21 cellular contexts compared by ENCODE assay signal in the genomic region with DNA sequence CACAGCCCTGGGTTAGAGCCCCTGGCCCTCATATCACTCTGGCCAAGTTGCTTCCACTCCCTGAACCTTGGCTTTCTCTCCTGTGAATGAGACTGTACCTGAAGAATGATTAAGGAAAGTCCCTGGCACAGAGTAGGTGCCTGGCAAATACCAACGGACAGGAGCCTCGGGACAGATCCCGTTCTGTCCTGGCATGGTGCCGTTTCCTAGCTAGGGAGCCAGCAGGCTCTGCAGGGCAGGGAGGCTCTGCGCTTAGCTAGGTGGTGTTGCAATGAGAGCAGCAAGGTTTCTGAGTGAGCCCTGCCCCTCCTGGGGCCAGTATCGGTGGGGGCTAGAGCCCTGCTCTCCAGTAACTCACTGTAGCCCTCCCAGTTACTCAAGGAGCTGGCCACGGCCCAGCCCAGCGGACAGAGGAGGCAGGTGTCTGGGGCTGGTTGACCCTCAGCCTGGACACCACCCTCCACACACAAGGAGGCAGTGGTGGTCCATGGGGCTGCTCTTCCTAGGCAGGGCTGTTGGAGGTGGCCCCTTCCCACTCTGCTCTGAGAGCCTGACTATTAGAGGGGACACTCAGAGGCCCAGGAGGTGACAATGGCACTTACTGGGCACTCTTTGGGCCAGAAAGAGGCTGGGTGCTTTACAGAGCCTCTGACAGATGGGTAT.
DNase-seq lines count a peak whose midpoint lies in the region; ATAC-seq, FAIRE-seq and TF ChIP-seq lines count a peak whose summit lies in the region.
"Had no signal": no experiment of that assay in that cellular context is flagged by ENCODE, and none has a peak within 500 bp of the region (broad histone marks: within the 10 kb centered on the region; RNA-seq: fewer than 3 reads in every experiment).

No MANE protein-coding gene starts in this region.

- peaks cover 5 to 18% (median 15%) of the 10 kb centered on the region in 5 donors for H3K27me3 Mint-ChIP-seq in naive thymus-derived CD8-positive, alpha-beta T cell
- H3K27me3 Mint-ChIP-seq: activated CD4-positive, alpha-beta memory T cell treated with anti-CD3 and anti-CD28 coated beads for 36 hours; activated T-cell treated with anti-CD3 and anti-CD28 coated beads, Interleukin-2, amount 50 U/mL, for 24 hours had no signal

- H3K9ac ChIP-seq in kidney (ENCODE audit: low read length in 2 of 2) = no peak overlapping the region

- no peak for TF ChIP-seq EP300 in sigmoid colon (IDR thresholded peaks at IDR 0.05)

- H3K4me3 ChIP-seq in MG63 = no peak overlapping the region
- H3K4me3 ChIP-seq in breast epithelium = no peak overlapping the region
- no peak overlapping the region for H3K4me3 ChIP-seq in kidney (ENCODE audit: low read length in 2 of 2)
- H3K4me3 ChIP-seq in sigmoid colon = no peak overlapping the region
- H3K4me3 ChIP-seq: cardiac muscle cell, Peyer's patch had no signal

- no peaks in the 10 kb centered on the region for H3K36me3 ChIP-seq in MG63
- H3K36me3 ChIP-seq in breast epithelium = no peaks in the 10 kb centered on the region
- H3K36me3 ChIP-seq in kidney (ENCODE audit: control insufficient read depth in 1 of 2, insufficient read depth in 2 of 2, low read length in 2 of 2) = no peaks in the 10 kb centered on the region
- no peaks in the 10 kb centered on the region for H3K36me3 ChIP-seq in sigmoid colon
- H3K36me3 ChIP-seq: cardiac muscle cell, Peyer's patch had no signal

- H3K27ac Mint-ChIP-seq in naive thymus-derived CD8-positive, alpha-beta T cell = no peak overlapping the region
- H3K27ac Mint-ChIP-seq: activated CD4-positive, alpha-beta memory T cell treated with anti-CD3 and anti-CD28 coated beads for 36 hours; activated naive CD8-positive, alpha-beta T cell; activated T-cell treated with anti-CD3 and anti-CD28 coated beads, Interleukin-2, amount 50 U/mL, for 24 hours; B cell; effector memory CD8-positive, alpha-beta T cell had no signal

- no peaks in the 10 kb centered on the region for H3K27me3 ChIP-seq in MG63
- no peaks in the 10 kb centered on the region for H3K27me3 ChIP-seq in breast epithelium
- H3K27me3 ChIP-seq in sigmoid colon = no peaks in the 10 kb centered on the region
- H3K27me3 ChIP-seq: cardiac muscle cell, Peyer's patch had no signal

- DNase-seq in MG63 (peak; percentile 68), breast epithelium (ENCODE audit: low spot score in 2 of 2) (peak; percentile 86 to 89), kidney (peak; percentile 91), sigmoid colon (peak; percentile 78), NOMO-1 (lab: John Stamatoyannopoulos, UW; ENCODE audit: unreplicated experiment in 2 of 2) (no peak), NCI-H2107 (lab: John Stamatoyannopoulos, UW) (no peak)
- DNase-seq in naive thymus-derived CD8-positive, alpha-beta T cell = no peak
- DNase-seq: activated CD4-positive, alpha-beta memory T cell treated with anti-CD3 and anti-CD28 coated beads for 36 hours; activated T-cell treated with anti-CD3 and anti-CD28 coated beads, Interleukin-2, amount 50 U/mL, for 24 hours; effector memory CD8-positive, alpha-beta T cell; foreskin fibroblast; mesenchymal stem cell; MV-4-11; NCI-H2081; NCI-H526 treated with DMSO at 0.1 percent for 48 hours; Peyer's patch; stimulated activated CD4-positive, alpha-beta T cell treated with anti-CD3 and anti-CD28 coated beads, Interleukin-1b, Interleukin-23, amount 100 ng/mL, for 48 hours had no signal

- H3K9me3 Mint-ChIP-seq in naive thymus-derived CD8-positive, alpha-beta T cell = no peaks in the 10 kb centered on the region
- H3K9me3 Mint-ChIP-seq: activated CD4-positive, alpha-beta memory T cell treated with anti-CD3 and anti-CD28 coated beads for 36 hours; activated T-cell treated with anti-CD3 and anti-CD28 coated beads, Interleukin-2, amount 50 U/mL, for 24 hours; effector memory CD8-positive, alpha-beta T cell had no signal

- intact Hi-C loops in breast epithelium (cut with DNase I; ENCODE audit: low total_unique reads) = no loop called here
- intact Hi-C loops in kidney (cut with DNase I) = no loop called here
- intact Hi-C loops in sigmoid colon (cut with DNase I) = no loop called here

- H3K4me1 Mint-ChIP-seq in naive thymus-derived CD8-positive, alpha-beta T cell = peaks cover 0 to 7% (median 3%) of the 10 kb centered on the region in 4 donors

- H3K9me3 ChIP-seq in MG63 (no peaks in the 10 kb centered on the region), breast epithelium (no peaks in the 10 kb centered on the region), kidney (ENCODE audit: control insufficient read depth in 1 of 2, low read length in 2 of 2) (no peaks in the 10 kb centered on the region), sigmoid colon (no peaks in the 10 kb centered on the region)
- H3K9me3 ChIP-seq: Peyer's patch had no signal

- TF ChIP-seq CTCF in breast epithelium (IDR thresholded peaks at IDR 0.05) (no peak), kidney (IDR thresholded peaks at IDR 0.05; ENCODE audit: borderline replicate concordance, extremely low read depth, insufficient read depth) (no peak), sigmoid colon (IDR thresholded peaks at IDR 0.05) (no peak)

- ATAC-seq in naive thymus-derived CD8-positive, alpha-beta T cell = no peak
- ATAC-seq: effector memory CD8-positive, alpha-beta T cell; sciatic nerve had no signal

- peaks cover 0 to 7% of the 10 kb centered on the region in 2 donors for H3K4me1 ChIP-seq in breast epithelium
- H3K4me1 ChIP-seq in kidney (ENCODE audit: control insufficient read depth in 1 of 2, insufficient read depth in 1 of 2, low read depth in 1 of 2, low read length in 2 of 2) = no peaks in the 10 kb centered on the region
- H3K4me1 ChIP-seq in sigmoid colon = peaks cover 0 to 8% (median 3%) of the 10 kb centered on the region in 4 donors
- H3K4me1 ChIP-seq: Peyer's patch had no signal

- no peak for TF ChIP-seq POLR2A in breast epithelium (IDR thresholded peaks at IDR 0.05)
- TF ChIP-seq POLR2A in sigmoid colon (IDR thresholded peaks at IDR 0.05) = no peak

- no peak overlapping the region for H3K4me3 Mint-ChIP-seq in naive thymus-derived CD8-positive, alpha-beta T cell
- H3K4me3 Mint-ChIP-seq: activated CD4-positive, alpha-beta memory T cell treated with anti-CD3 and anti-CD28 coated beads for 36 hours; activated naive CD8-positive, alpha-beta T cell; activated T-cell treated with anti-CD3 and anti-CD28 coated beads, Interleukin-2, amount 50 U/mL, for 24 hours; B cell; effector memory CD8-positive, alpha-beta T cell had no signal

- H3K36me3 Mint-ChIP-seq in naive thymus-derived CD8-positive, alpha-beta T cell = no peaks in the 10 kb centered on the region
- H3K36me3 Mint-ChIP-seq: activated CD4-positive, alpha-beta memory T cell treated with anti-CD3 and anti-CD28 coated beads for 36 hours; activated naive CD8-positive, alpha-beta T cell had no signal

- FAIRE-seq in kidney (lab: Jason Lieb, UNC) = no peak

- H3K27ac ChIP-seq in breast epithelium (peak overlapping the region; percentile 65 to 88), kidney (ENCODE audit: low read depth in 2 of 2, low read length in 2 of 2) (peak overlapping the region in 1 of 2 donors; percentile 32), sigmoid colon (no peak overlapping the region)
- H3K27ac ChIP-seq: cardiac muscle cell, Peyer's patch had no signal

- POLR2A ChIA-PET in naive thymus-derived CD8-positive, alpha-beta T cell (lab: Charles Lee) = no interaction called here

- 38 to 73% methylated on average over 8 of the region's 8 CpGs for whole genome bisulfite sequencing in sigmoid colon, 2 donors

Comparison
In these comparisons a context has a peak if more than half of its experiments do, and no peak if none do; other contexts are left out.
1. DNase-seq: peak in MG63 (single experiment), breast epithelium (2 of 2), kidney (single experiment) and sigmoid colon (single experiment); none in NOMO-1 (0 of 2), naive thymus-derived CD8-positive, alpha-beta T cell (0 of 10) and NCI-H2107 (single experiment).
2. H3K27ac ChIP-seq: peak in breast epithelium (2 of 2); none in sigmoid colon (0 of 4).